ENCODE assay signal across 10 cellular contexts in the genomic region with DNA sequence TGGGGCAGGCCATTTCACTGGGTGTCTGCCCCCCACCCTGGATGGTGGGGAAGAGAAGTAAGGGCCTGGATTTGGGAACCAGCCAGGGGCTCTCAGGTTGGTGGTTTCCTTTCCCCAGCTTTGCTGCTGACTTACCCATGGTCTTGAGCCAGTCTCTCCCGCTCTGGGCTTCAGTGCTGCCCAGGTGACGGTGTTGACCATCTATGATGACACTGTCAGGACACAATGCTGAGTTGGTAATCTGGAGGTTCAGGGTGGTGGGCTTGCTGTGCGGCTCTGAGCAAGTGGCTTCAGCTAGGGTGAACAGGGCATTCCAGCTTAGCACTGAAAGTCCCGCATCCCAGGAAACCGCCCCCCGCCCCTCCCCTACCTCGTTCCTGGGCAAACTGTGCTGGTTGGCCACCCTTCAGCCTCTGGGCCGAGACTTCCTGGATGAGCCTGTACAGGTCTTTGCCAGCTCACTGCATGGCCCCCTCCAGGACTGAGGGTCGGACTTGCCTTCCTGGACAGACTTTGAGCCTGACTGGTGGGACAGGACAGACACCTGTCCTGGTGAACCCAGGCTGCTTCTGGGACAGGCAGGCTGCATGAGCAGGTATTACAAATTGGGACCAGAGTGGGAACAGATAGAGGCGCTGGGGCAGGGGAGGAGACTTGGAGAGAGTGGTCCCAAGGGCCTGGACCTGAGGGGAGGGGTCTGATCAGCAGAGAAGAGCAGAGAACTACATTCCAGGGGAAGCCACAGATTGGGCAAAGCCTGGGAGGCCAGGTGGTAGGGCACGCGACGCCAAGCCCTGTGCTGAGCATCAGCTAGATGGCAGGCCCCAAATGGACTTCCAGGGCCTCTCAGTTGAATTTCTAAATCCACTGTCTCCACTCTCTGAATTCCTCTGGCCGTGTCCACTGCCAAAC. TPM values are rescaled to one million over a fixed set of nuclear protein-coding genes. Genes with fewer than 3 reads are reported as not detected.
DNase-seq lines count a peak whose midpoint lies in the region; ATAC-seq and TF ChIP-seq lines count a peak whose summit lies in the region.
"Had no signal": no experiment of that assay in that cellular context is flagged by ENCODE, and none has a peak within 500 bp of the region (broad histone marks: within the 10 kb centered on the region; RNA-seq: fewer than 3 reads in every experiment).

No MANE protein-coding gene starts in this region.

- POLR2A ChIA-PET in CD8-positive, alpha-beta memory T cell (lab: Charles Lee), result interaction anchor here (0.6 kb wide), 2 partner anchors 58 to 154 kb away, joined by 3 read pairs; no protein-coding TSS in a partner anchor

- H3K9me3 Mint-ChIP-seq in CD8-positive, alpha-beta memory T cell, result no peaks in the 10 kb centered on the region
- peaks cover 2% of the 10 kb centered on the region for H3K9me3 Mint-ChIP-seq in glutamatergic neuron (ENCODE audit: unreplicated experiment)

- H3K36me3 ChIP-seq in CD8-positive, alpha-beta memory T cell (ENCODE audit: insufficient read depth, low read length), result no peaks in the 10 kb centered on the region
- H3K36me3 ChIP-seq in RWPE2 (ENCODE audit: low read depth), result no peaks in the 10 kb centered on the region

- peak overlapping the region; percentile 69 to 90 (median 77) for H3K27ac Mint-ChIP-seq in CD8-positive, alpha-beta memory T cell
- no peak overlapping the region for H3K27ac Mint-ChIP-seq in glutamatergic neuron (ENCODE audit: unreplicated experiment)

- no peaks in the 10 kb centered on the region for H3K9me3 ChIP-seq in CD8-positive, alpha-beta memory T cell (ENCODE audit: low read length)
- H3K9me3 ChIP-seq in RWPE2 (ENCODE audit: severe bottlenecking), result no peaks in the 10 kb centered on the region
- H3K9me3 ChIP-seq: SK-N-SH had no signal

- TF ChIP-seq CTCF in RWPE2 (IDR thresholded peaks at IDR 0.05; ENCODE audit: poor library complexity, severe bottlenecking) (no peak), glutamatergic neuron (IDR thresholded peaks at IDR 0.05; ENCODE audit: partially characterized antibody, unreplicated experiment) (no peak)

- H3K4me1 Mint-ChIP-seq in CD8-positive, alpha-beta memory T cell, result peaks cover 31 to 57% (median 50%) of the 10 kb centered on the region in 3 donors
- peaks cover 10% of the 10 kb centered on the region for H3K4me1 Mint-ChIP-seq in glutamatergic neuron (ENCODE audit: low read depth, unreplicated experiment)

- H3K4me1 ChIP-seq in CD8-positive, alpha-beta memory T cell (ENCODE audit: insufficient read depth, low read length), result peaks cover 51% of the 10 kb centered on the region
- H3K4me1 ChIP-seq in RWPE2 (ENCODE audit: insufficient read depth, poor library complexity, severe bottlenecking), result peaks cover 30% of the 10 kb centered on the region

- no peak for ATAC-seq in RWPE2 (ENCODE audit: low read depth)

- H3K27me3 Mint-ChIP-seq in CD8-positive, alpha-beta memory T cell, result no peaks in the 10 kb centered on the region
- no peaks in the 10 kb centered on the region for H3K27me3 Mint-ChIP-seq in glutamatergic neuron (ENCODE audit: unreplicated experiment)

- H3K27me3 ChIP-seq in CD8-positive, alpha-beta memory T cell (ENCODE audit: insufficient read depth, low read length, poor library complexity, severe bottlenecking), result no peaks in the 10 kb centered on the region
- no peaks in the 10 kb centered on the region for H3K27me3 ChIP-seq in RWPE2 (ENCODE audit: insufficient read depth, poor library complexity, severe bottlenecking)

- H3K36me3 Mint-ChIP-seq in CD8-positive, alpha-beta memory T cell, result no peaks in the 10 kb centered on the region
- no peaks in the 10 kb centered on the region for H3K36me3 Mint-ChIP-seq in glutamatergic neuron (ENCODE audit: unreplicated experiment)

- peak in 1 of 5 donors; percentile 44 for DNase-seq in CD8-positive, alpha-beta memory T cell
- peak; percentile 60 for DNase-seq in RWPE2 (ENCODE audit: low spot score)
- DNase-seq in glutamatergic neuron, result peak; percentile 12
- no peak for DNase-seq in NAMALWA (ENCODE audit: low spot score)
- no peak for DNase-seq in effector CD4-positive, alpha-beta T cell
- DNase-seq in stimulated activated CD4-positive, alpha-beta T cell treated with anti-CD3 and anti-CD28 coated beads, Interleukin-2, amount 100 ng/mL, for 48 hours, result no peak
- DNase-seq: kidney glomerular epithelial cell, NCI-H524 treated with DMSO at 0.1 percent for 48 hours had no signal

- peak overlapping the region; percentile 54 for H3K4me3 ChIP-seq in CD8-positive, alpha-beta memory T cell (ENCODE audit: low read length)
- H3K4me3 ChIP-seq in RWPE2 (ENCODE audit: severe bottlenecking) (no peak overlapping the region), skin epidermis (no peak overlapping the region)

- H3K27ac ChIP-seq in CD8-positive, alpha-beta memory T cell (ENCODE audit: low read depth, low read length), result peak overlapping the region; percentile 72
- H3K27ac ChIP-seq in RWPE2 (ENCODE audit: poor library complexity, severe bottlenecking), result no peak overlapping the region
- H3K27ac ChIP-seq in skin epidermis, result peak overlapping the region in 16 of 21 experiments; percentile 23 to 92 (median 56)

- CTCF ChIA-PET in CD8-positive, alpha-beta memory T cell (lab: Charles Lee), result interaction anchor here (0.8 kb wide), 2 partner anchors 13 to 74 kb away, joined by 3 to 4 read pairs; no protein-coding TSS in a partner anchor

- H3K4me3 Mint-ChIP-seq in CD8-positive, alpha-beta memory T cell, result peak overlapping the region in 6 of 7 donors; percentile 42 to 74 (median 58)
- H3K4me3 Mint-ChIP-seq in glutamatergic neuron (ENCODE audit: unreplicated experiment), result no peak overlapping the region

RNA-seq across cellular contexts. Expression of gene ZMIZ1, which starts 19.9 kb away (rescaled TPM):
- total RNA-seq in CD8-positive, alpha-beta memory T cell, result 10 to 100 TPM; 34.7 to 36.3 TPM
- polyA plus RNA-seq in CD8-positive, alpha-beta memory T cell, result 8.0 TPM
- 230 TPM for total RNA-seq in glutamatergic neuron (ENCODE audit: unreplicated experiment)

Comparison
In these comparisons a context has a peak if more than half of its experiments do, and no peak if none do; other contexts are left out.
1. DNase-seq: peak in RWPE2 (single experiment) and glutamatergic neuron (single experiment); none in NAMALWA (single experiment), effector CD4-positive, alpha-beta T cell (single experiment) and stimulated activated CD4-positive, alpha-beta T cell treated with anti-CD3 and anti-CD28 coated beads, Interleukin-2, amount 100 ng/mL, for 48 hours (0 of 2).